ENCODE assay signal across 2 cellular contexts in genomic region chr6:34544776-34545471, GRCh38.
TF ChIP-seq lines count a peak whose summit lies in the region.

No MANE protein-coding gene starts in this region.

TF ChIP-seq in HEK293, 187 proteins besides CTCF, POLR2A, EP300 and RAD21 (continued from another document):
- no peak for TF ChIP-seq ELK4 (IDR thresholded peaks at IDR 0.05; ENCODE audit: borderline replicate concordance, low read depth, low read length)
- no peak for TF ChIP-seq ZNF843 (tag by site-specific recombination; IDR thresholded peaks at IDR 0.05)
- no peak for TF ChIP-seq ZNF645 (tag by site-specific recombination; IDR thresholded peaks at IDR 0.05)
- TF ChIP-seq ZNF530 (tag by site-specific recombination; IDR thresholded peaks at IDR 0.05; ENCODE audit: low read depth), result no peak
- TF ChIP-seq ZIC2 (tag by site-specific recombination; IDR thresholded peaks at IDR 0.05), result peak; percentile 44
- TF ChIP-seq ZXDB (tag by site-specific recombination; IDR thresholded peaks at IDR 0.05), result no peak
- peak; percentile 77 for TF ChIP-seq ZFHX2 (tag by site-specific recombination; conservative IDR thresholded peaks at IDR 0.05)
- TF ChIP-seq GLI2 (tag by site-specific recombination; IDR thresholded peaks at IDR 0.05; ENCODE audit: borderline replicate concordance, low read depth), result no peak
- TF ChIP-seq IKZF3 (tag by site-specific recombination; IDR thresholded peaks at IDR 0.05), result no peak
- TF ChIP-seq HOXA7 (CRISPR knock-in tag; IDR thresholded peaks at IDR 0.05; ENCODE audit: borderline replicate concordance), result no peak
- TF ChIP-seq ZNF580 (tag by site-specific recombination; IDR thresholded peaks at IDR 0.05), result no peak
- TF ChIP-seq SALL2 (tag by site-specific recombination; IDR thresholded peaks at IDR 0.05; ENCODE audit: borderline replicate concordance), result no peak
- TF ChIP-seq EGR2 (tag by site-specific recombination; IDR thresholded peaks at IDR 0.05; ENCODE audit: low read depth), result peak; percentile 65
- peak; percentile 74 for TF ChIP-seq GLIS1 (tag by site-specific recombination; IDR thresholded peaks at IDR 0.05)
- TF ChIP-seq ZNF664 (tag by site-specific recombination; IDR thresholded peaks at IDR 0.05), result no peak
- TF ChIP-seq ZNF221 (tag by site-specific recombination; IDR thresholded peaks at IDR 0.05; ENCODE audit: borderline replicate concordance), result no peak

TF ChIP-seq in K562, 482 proteins besides CTCF, POLR2A, EP300 and RAD21 (continued from another document and continues in another):
- TF ChIP-seq GTF3C2 (IDR thresholded peaks at IDR 0.05; ENCODE audit: borderline replicate concordance, extremely low read depth, insufficient read length), result no peak
- no peak for TF ChIP-seq NFE2L1 (tag; IDR thresholded peaks at IDR 0.05; ENCODE audit: borderline replicate concordance, low read depth)
- TF ChIP-seq ZNF239 (CRISPR knock-in tag; IDR thresholded peaks at IDR 0.05), result no peak
- TF ChIP-seq ZNF12 (CRISPR knock-in tag; IDR thresholded peaks at IDR 0.05), result no peak
- no peak for TF ChIP-seq ZNF644 (tag; IDR thresholded peaks at IDR 0.05; ENCODE audit: low read depth)
- TF ChIP-seq CLOCK (CRISPR knock-in tag; IDR thresholded peaks at IDR 0.05; ENCODE audit: borderline replicate concordance), result peak; percentile 52; the same call in 1 of the 2 replicates
- TF ChIP-seq HDAC6 (IDR thresholded peaks at IDR 0.05; ENCODE audit: low read depth, low read length), result no peak
- peak in 1 of 2 experiments; percentile 55; a peak in 1 of 4 replicates for TF ChIP-seq MAZ (CRISPR knock-in tag; conservative IDR thresholded peaks at IDR 0.05 in 1 of 2, IDR thresholded peaks at IDR 0.05 in 1 of 2)
- TF ChIP-seq ADNP (tag; IDR thresholded peaks at IDR 0.05), result no peak
- TF ChIP-seq MTA2 (IDR thresholded peaks at IDR 0.05; ENCODE audit: low read depth), result peak; percentile 45; the same call in 1 of the 2 replicates
- TF ChIP-seq RB1 (IDR thresholded peaks at IDR 0.05; ENCODE audit: low read depth), result 0 out of 2 replicates have a peak, but pooled peaks have one; percentile 29
- no peak for TF ChIP-seq ZNF3 (CRISPR knock-in tag; IDR thresholded peaks at IDR 0.05)
- no peak for TF ChIP-seq ZBTB26 (CRISPR knock-in tag; IDR thresholded peaks at IDR 0.05)
- TF ChIP-seq FIP1L1 (IDR thresholded peaks at IDR 0.05; ENCODE audit: low read depth, low read length, poor library complexity, severe bottlenecking), result no peak
- TF ChIP-seq FOXK2 (conservative IDR thresholded peaks at IDR 0.05 in 1 of 2, IDR thresholded peaks at IDR 0.05 in 1 of 2; ENCODE audit: low read depth in 2 of 2), result no peak; a peak in 1 of 4 replicates
- no peak for TF ChIP-seq MEIS2 (IDR thresholded peaks at IDR 0.05; ENCODE audit: partially characterized antibody)
- peak; percentile 65; the same call in 1 of the 2 replicates for TF ChIP-seq ETS1 (conservative IDR thresholded peaks at IDR 0.05; ENCODE audit: control insufficient read depth, low read depth, low read length)
- TF ChIP-seq BDP1 (IDR thresholded peaks at IDR 0.05; ENCODE audit: insufficient read depth, insufficient read length), result no peak
- TF ChIP-seq THRAP3 (IDR thresholded peaks at IDR 0.05; ENCODE audit: borderline replicate concordance), result no peak
- peak; percentile 45 to 65 for TF ChIP-seq RCOR1 (IDR thresholded peaks at IDR 0.05; ENCODE audit: borderline replicate concordance in 1 of 2, low read depth in 2 of 2, low read length in 2 of 2)
- no peak for TF ChIP-seq ZNF77 (CRISPR knock-in tag; IDR thresholded peaks at IDR 0.05)
- no peak for TF ChIP-seq AFF1 (IDR thresholded peaks at IDR 0.05; ENCODE audit: low read depth in 1 of 2, partially characterized antibody in 2 of 2)
- TF ChIP-seq HDAC2 (IDR thresholded peaks at IDR 0.05), result peak; percentile 61; the same call in 1 of the 2 replicates
- TF ChIP-seq RFX7 (CRISPR knock-in tag; IDR thresholded peaks at IDR 0.05), result no peak
- TF ChIP-seq ZBTB8A (IDR thresholded peaks at IDR 0.05; ENCODE audit: partially characterized antibody), result no peak
- no peak for TF ChIP-seq BRD9 (IDR thresholded peaks at IDR 0.05; ENCODE audit: low read depth, partially characterized antibody)
- no peak for TF ChIP-seq ZNF589 (CRISPR knock-in tag; IDR thresholded peaks at IDR 0.05; ENCODE audit: low read depth)
- 0 out of 2 replicates have a peak, but pooled peaks have one; percentile 37 for TF ChIP-seq JUN (IDR thresholded peaks at IDR 0.05; ENCODE audit: borderline replicate concordance, low read depth, low read length)
- no peak for TF ChIP-seq JUN (CRISPR knock-in tag; IDR thresholded peaks at IDR 0.05; ENCODE audit: borderline replicate concordance)
- peak; percentile 70; the same call in 1 of the 2 replicates for TF ChIP-seq MTA3 (IDR thresholded peaks at IDR 0.05; ENCODE audit: borderline replicate concordance)
- no peak for TF ChIP-seq RBM17 (IDR thresholded peaks at IDR 0.05; ENCODE audit: borderline replicate concordance, low read depth, low read length)
- TF ChIP-seq SPI1 (IDR thresholded peaks at IDR 0.05; ENCODE audit: borderline replicate concordance, low read depth, low read length), result 0 out of 2 replicates have a peak, but pooled peaks have one; percentile 10
- no peak for TF ChIP-seq ZZZ3 (IDR thresholded peaks at IDR 0.05)
- TF ChIP-seq TSC22D4 (tag; IDR thresholded peaks at IDR 0.05), result no peak
- TF ChIP-seq MLLT1 (IDR thresholded peaks at IDR 0.05), result no peak
- no peak for TF ChIP-seq ZNF146 (CRISPR knock-in tag; IDR thresholded peaks at IDR 0.05; ENCODE audit: unreplicated experiment)
- no peak for TF ChIP-seq DLX4 (CRISPR knock-in tag; IDR thresholded peaks at IDR 0.05)
- no peak for TF ChIP-seq ZNF175 (CRISPR knock-in tag; IDR thresholded peaks at IDR 0.05; ENCODE audit: low read depth)
- TF ChIP-seq HIVEP1 (CRISPR knock-in tag; IDR thresholded peaks at IDR 0.05), result no peak
- no peak for TF ChIP-seq L3MBTL2 (IDR thresholded peaks at IDR 0.05)
- no peak for TF ChIP-seq TAF15 (IDR thresholded peaks at IDR 0.05; ENCODE audit: low read depth, low read length)
- TF ChIP-seq ERF (CRISPR knock-in tag; IDR thresholded peaks at IDR 0.05), result no peak
- peak in 1 of 2 experiments; percentile 37; a peak in 2 of 4 replicates for TF ChIP-seq TBL1XR1 (IDR thresholded peaks at IDR 0.05; ENCODE audit: low read length in 2 of 2)
- no peak for TF ChIP-seq ZNF449 (CRISPR knock-in tag; IDR thresholded peaks at IDR 0.05)
- TF ChIP-seq ETV5 (CRISPR knock-in tag; IDR thresholded peaks at IDR 0.05; ENCODE audit: low read depth), result no peak
